ENCODE assay signal across 9 cellular contexts in genomic region chr14:20434701-20435453, GRCh38. TPM values are rescaled to one million over a fixed set of nuclear protein-coding genes. Genes with fewer than 3 reads are reported as not detected.
DNase-seq lines count a peak whose midpoint lies in the region; ATAC-seq, FAIRE-seq and TF ChIP-seq lines count a peak whose summit lies in the region.
"Had no signal": no experiment of that assay in that cellular context is flagged by ENCODE, and none has a peak within 500 bp of the region (broad histone marks: within the 10 kb centered on the region; RNA-seq: fewer than 3 reads in every experiment).

No MANE protein-coding gene starts in this region.

- no peak for ATAC-seq in HG02885 (IDR thresholded peaks at IDR 0.05; ENCODE audit: poor library complexity, unreplicated experiment)
- ATAC-seq: activated CD4-positive, CD25-positive, alpha-beta regulatory T cell treated with anti-CD3 and anti-CD28 coated beads, Interleukin-2, amount 50 U/mL, for 24 hours had no signal

- no peak for TF ChIP-seq EP300 in stomach (IDR thresholded peaks at IDR 0.05)

- FAIRE-seq in urothelium cell line (lab: Jason Lieb, UNC): no peak

- TF ChIP-seq POLR2A in stomach (IDR thresholded peaks at IDR 0.05): no peak

- H3K27ac ChIP-seq in cingulate gyrus (ENCODE audit: low read depth, low read length) (peak overlapping the region; percentile 89), stomach (peak overlapping the region in 4 of 5 donors; percentile 1 to 76 (median 46))

- TF ChIP-seq CTCF in stomach (IDR thresholded peaks at IDR 0.05): no peak

- peaks cover 4 to 25% (median 12%) of the 10 kb centered on the region in 4 donors for H3K4me1 ChIP-seq in stomach

- 33 to 55% (median 44%) methylated on average over 7 to 33 of the region's 33 CpGs for WGBS in stomach, 5 donors

- intact Hi-C loops in stomach (cut with DNase I; ENCODE audit: low total_unique reads): no loop called here

- H3K4me3 ChIP-seq in stomach: peak overlapping the region; percentile 22 to 31 (median 25)

- H3K9me3 ChIP-seq in stomach: no peaks in the 10 kb centered on the region

- H3K36me3 ChIP-seq in stomach: no peaks in the 10 kb centered on the region

- peaks cover 0 to 22% (median 0%) of the 10 kb centered on the region in 3 donors for H3K27me3 ChIP-seq in stomach

- DNase-seq in NCI-H2107 (lab: John Stamatoyannopoulos, UW): peak; percentile 77
- peak; percentile 78 for DNase-seq in left kidney (ENCODE audit: low read depth, low spot score)
- DNase-seq in stomach: no peak
- DNase-seq in NCI-H526 treated with DMSO at 0.1 percent for 48 hours (lab: John Stamatoyannopoulos, UW): no peak
- no peak for DNase-seq in stimulated activated CD4-positive, alpha-beta T cell treated with anti-CD3 and anti-CD28 coated beads, Interleukin-4, amount 100 ng/mL, for 1 hour
- DNase-seq in urothelium cell line (ENCODE audit: low spot score): no peak

RNA-seq across cellular contexts. Expression of gene KLHL33, which starts 1.1 kb away (rescaled TPM):
- 1 to 10 TPM in 1 of 5 donors, under 1 TPM in 2, not detected in 2; under 0.01 to 4.3 (median 0.37) TPM for total RNA-seq in stomach
- polyA plus RNA-seq in stomach: under 1 TPM in 2 of 3 donors, not detected in 1; 0.05 to 0.06 TPM

RNA-seq across cellular contexts. Expression of gene OSGEP, which starts 19.7 kb away (rescaled TPM):
- total RNA-seq in stomach: 10 to 100 TPM; 29.9 to 71.8 (median 59.7) TPM
- 10 to 100 TPM; 24.7 to 58.5 (median 43.4) TPM for polyA plus RNA-seq in stomach

RNA-seq across cellular contexts. Expression of gene APEX1, which starts 20.1 kb away (rescaled TPM):
- 100 to 1,000 TPM in 4 of 5 donors, 10 to 100 TPM in 1; 70.1 to 219 (median 149) TPM for total RNA-seq in stomach
- 100 to 1,000 TPM; 104 to 148 (median 118) TPM for polyA plus RNA-seq in stomach

RNA-seq across cellular contexts. Expression of gene TEP1, which starts 21.6 kb away (rescaled TPM):
- 100 to 1,000 TPM in 1 of 5 donors, 10 to 100 TPM in 4; 16.9 to 190 (median 34.1) TPM for total RNA-seq in stomach
- 10 to 100 TPM in 1 of 3 donors, 1 to 10 TPM in 2; 9.3 to 11.6 (median 9.8) TPM for polyA plus RNA-seq in stomach

RNA-seq across cellular contexts. Expression of gene PIP4P1, which starts 26.4 kb away (rescaled TPM):
- total RNA-seq in stomach: 10 to 100 TPM in 3 of 5 donors, 1 to 10 TPM in 2; 2.0 to 25.6 (median 20.4) TPM
- 10 to 100 TPM; 22.6 to 30.5 (median 28.4) TPM for polyA plus RNA-seq in stomach

Comparison
In these comparisons a context has a peak if more than half of its experiments do, and no peak if none do; other contexts are left out.
1. DNase-seq: peak in NCI-H2107 (single experiment) and left kidney (single experiment); none in stomach (single experiment), NCI-H526 treated with DMSO at 0.1 percent for 48 hours (single experiment), stimulated activated CD4-positive, alpha-beta T cell treated with anti-CD3 and anti-CD28 coated beads, Interleukin-4, amount 100 ng/mL, for 1 hour (single experiment) and urothelium cell line (single experiment).